28 cellular contexts compared by ENCODE assay signal in genomic region chr4:6610856-6611430, GRCh38.
"Had no signal": no experiment of that assay in that cellular context is flagged by ENCODE, and none has a peak within 500 bp of the region (broad histone marks: within the 10 kb centered on the region; RNA-seq: fewer than 3 reads in every experiment).

No MANE protein-coding gene starts in this region.

- ATAC-seq: activated naive CD4-positive, alpha-beta T cell treated with anti-CD3 and anti-CD28 coated beads, Interleukin-2, amount 50 U/mL, for 72 hours; activated naive CD8-positive, alpha-beta T cell treated with anti-CD3 and anti-CD28 coated beads, Interleukin-2, amount 50 U/mL, for 24 hours; activated T-cell treated with anti-CD3 and anti-CD28 coated beads, Interleukin-2, amount 50 U/mL, for 4 hours; body of pancreas had no signal

- H3K4me3 ChIP-seq: ascending aorta, body of pancreas, MG63, Peyer's patch, SJCRH30 had no signal

- H3K27me3 ChIP-seq: ascending aorta, body of pancreas, MG63, Peyer's patch, SJCRH30 had no signal

- H3K9me3 ChIP-seq: ascending aorta, body of pancreas, MG63, Peyer's patch, SJCRH30, SK-N-SH had no signal

- H3K27ac ChIP-seq: ascending aorta, body of pancreas, Peyer's patch, RWPE1, SJCRH30 had no signal

- DNase-seq: activated B cell treated with CpG ODN at 0.5 μM for 24 hours; activated CD4-positive, alpha-beta T cell treated with anti-CD3 and anti-CD28 coated beads for 1 hour; activated CD4-positive, alpha-beta T cell treated with anti-CD3 and anti-CD28 coated beads, Interleukin-2, amount 10 ng/mL, durations not matched to agents 24 days and 14 days; activated CD4-positive, alpha-beta T cell treated with anti-CD3 and anti-CD28 coated beads, Interleukin-2, amount 50 U/mL, for 48 hours; activated CD8-positive, alpha-beta memory T cell treated with anti-CD3 and anti-CD28 coated beads for 24 hours; activated effector memory CD4-positive, alpha-beta T cell treated with anti-CD3 and anti-CD28 coated beads, Interleukin-2, amount 50 U/mL, for 16 hours; activated naive CD4-positive, alpha-beta T cell treated with Interleukin-2 at 50 U/mL for 16 hours; activated naive CD8-positive, alpha-beta T cell treated with anti-CD3 and anti-CD28 coated beads, Interleukin-2, amount 50 U/mL, for 24 hours; activated T-cell treated with anti-CD3 and anti-CD28 coated beads, Interleukin-2, amount 50 U/mL, for 4 hours; amniotic stem cell; body of pancreas; MG63; MV-4-11; NCI-H1092 treated with DMSO at 0.1 percent for 48 hours; NCI-H1417 treated with DMSO at 0.1 percent for 48 hours; NCI-H1694; NCI-H2029 treated with DMSO at 0.1 percent for 48 hours; NCI-H345; NCI-H510A; NCI-H526 treated with DMSO at 0.1 percent for 48 hours; NCI-H82; Right ventricle myocardium superior; SJCRH30; SK-N-SH had no signal

- H3K36me3 ChIP-seq: MG63, SJCRH30 had no signal
